In genomic region chr15:66940368-66940767, GRCh38 we compare ENCODE assay signal across 10 cellular contexts.
A peak's percentile ranks its signal among the peaks of the same experiment; 100 is the strongest.
DNase-seq lines count a peak whose midpoint lies in the region; ATAC-seq and TF ChIP-seq lines count a peak whose summit lies in the region.
"Had no signal": no experiment of that assay in that cellular context is flagged by ENCODE, and none has a peak within 500 bp of the region (broad histone marks: within the 10 kb centered on the region; RNA-seq: fewer than 3 reads in every experiment).

No MANE protein-coding gene starts in this region.

- H3K36me3 Mint-ChIP-seq in activated CD4-positive, alpha-beta T cell treated with anti-CD3 and anti-CD28 coated beads, Interleukin-2, amount 10 ng/mL, durations not matched to agents 24 days and 14 days (ENCODE audit: low read depth): no peaks in the 10 kb centered on the region
- H3K36me3 Mint-ChIP-seq in type B pancreatic cell: no peaks in the 10 kb centered on the region

- no peaks in the 10 kb centered on the region for H3K9me2 ChIP-seq in GM23248 (ENCODE audit: insufficient read depth)

- no peak overlapping the region for H3K27ac ChIP-seq in GM23248
- H3K27ac ChIP-seq: KMS-11, thoracic aorta had no signal

- no peak overlapping the region for H3K9ac ChIP-seq in GM23248
- H3K9ac ChIP-seq: KMS-11 had no signal

- H2AFZ ChIP-seq in GM23248: no peak overlapping the region

- no peak overlapping the region for H3K27ac Mint-ChIP-seq in activated CD4-positive, alpha-beta T cell treated with anti-CD3 and anti-CD28 coated beads, Interleukin-2, amount 10 ng/mL, durations not matched to agents 24 days and 14 days
- H3K27ac Mint-ChIP-seq in type B pancreatic cell: no peak overlapping the region

- no peaks in the 10 kb centered on the region for H3K9me3 Mint-ChIP-seq in activated CD4-positive, alpha-beta T cell treated with anti-CD3 and anti-CD28 coated beads, Interleukin-2, amount 10 ng/mL, durations not matched to agents 24 days and 14 days
- no peaks in the 10 kb centered on the region for H3K9me3 Mint-ChIP-seq in type B pancreatic cell

- H3K4me3 ChIP-seq in GM23248: no peak overlapping the region
- H3K4me3 ChIP-seq: thoracic aorta had no signal

- in situ Hi-C loops in GM23248 (cut with MboI): loop anchor here (10.0 to 25.0 kb wide), 3 partner anchors 364 to 894 kb away; no protein-coding TSS in a partner anchor

- no peak for TF ChIP-seq CTCF in type B pancreatic cell (conservative IDR thresholded peaks at IDR 0.05)

- H3K4me1 ChIP-seq in GM23248 (ENCODE audit: insufficient read depth): peaks cover 21% of the 10 kb centered on the region

- no peaks in the 10 kb centered on the region for H3K9me3 ChIP-seq in GM23248 (ENCODE audit: low read depth)
- H3K9me3 ChIP-seq: thoracic aorta had no signal

- no peaks in the 10 kb centered on the region for H3K79me2 ChIP-seq in GM23248 (ENCODE audit: insufficient read depth)

- DNase-seq in activated CD4-positive, alpha-beta T cell treated with anti-CD3 and anti-CD28 coated beads for 48 hours: peak; percentile 27
- DNase-seq in activated CD4-positive, alpha-beta T cell treated with anti-CD3 and anti-CD28 coated beads, Interleukin-2, amount 10 ng/mL, durations not matched to agents 24 days and 14 days: no peak
- DNase-seq in GM23248: peak; percentile 58
- peak; percentile 64 for DNase-seq in renal cortical epithelial cell (ENCODE audit: low read depth)
- no peak for DNase-seq in RPMI8226
- no peak for DNase-seq in midbrain (lab: John Stamatoyannopoulos, UW)
- no peak for DNase-seq in type B pancreatic cell (ENCODE audit: extremely low spot score, unreplicated experiment)

- no peak overlapping the region for H3K4me3 Mint-ChIP-seq in activated CD4-positive, alpha-beta T cell treated with anti-CD3 and anti-CD28 coated beads, Interleukin-2, amount 10 ng/mL, durations not matched to agents 24 days and 14 days
- H3K4me3 Mint-ChIP-seq in type B pancreatic cell: no peak overlapping the region

- intact Hi-C loops in activated CD4-positive, alpha-beta T cell treated with anti-CD3 and anti-CD28 coated beads, Interleukin-2, amount 10 ng/mL, durations not matched to agents 24 days and 14 days (cut with micrococcal nuclease): loop anchor here (10.0 kb wide), 1 partner anchor 234 kb away; no protein-coding TSS in a partner anchor

- no peaks in the 10 kb centered on the region for H3K27me3 ChIP-seq in GM23248 (replicated peaks; ENCODE audit: insufficient read depth)

- peaks cover 18% of the 10 kb centered on the region; the same call in 1 of the 2 replicates for H3F3A ChIP-seq in GM23248 (ENCODE audit: insufficient read depth)

- WGBS in GM23248 (ENCODE audit: low coverage in 1 of 2, low lambda C conversion rate in 2 of 2, missing lambda C conversion rate in 2 of 2), 2 experiments: 54 to 59% methylated on average over 2 of the region's 2 CpGs

- no peaks in the 10 kb centered on the region for H3K36me3 ChIP-seq in GM23248 (ENCODE audit: low read depth)
- H3K36me3 ChIP-seq: thoracic aorta had no signal

- H3K4me1 Mint-ChIP-seq in activated CD4-positive, alpha-beta T cell treated with anti-CD3 and anti-CD28 coated beads, Interleukin-2, amount 10 ng/mL, durations not matched to agents 24 days and 14 days: peaks cover 11% of the 10 kb centered on the region
- peaks cover 7% of the 10 kb centered on the region for H3K4me1 Mint-ChIP-seq in type B pancreatic cell (ENCODE audit: unreplicated experiment)

- H3K27me3 Mint-ChIP-seq in activated CD4-positive, alpha-beta T cell treated with anti-CD3 and anti-CD28 coated beads, Interleukin-2, amount 10 ng/mL, durations not matched to agents 24 days and 14 days: no peaks in the 10 kb centered on the region
- H3K27me3 Mint-ChIP-seq in type B pancreatic cell: peaks cover 7% of the 10 kb centered on the region

- peak; percentile 20; the same call in 1 of the 3 replicates for ATAC-seq in SK-N-SH treated with all-trans-retinoic acid at 6 μM for 48 hours

- H4K20me1 ChIP-seq in GM23248 (ENCODE audit: insufficient read depth): no peaks in the 10 kb centered on the region

- no peak overlapping the region for H3K4me2 ChIP-seq in GM23248 (ENCODE audit: unreplicated experiment)
- H3K4me2 ChIP-seq: KMS-11 had no signal

TF ChIP-seq in SK-N-SH treated with all-trans-retinoic acid at 6 μM for 48 hours, 23 proteins besides CTCF, POLR2A, EP300 and RAD21:
- no peak for TF ChIP-seq POU6F1 (CRISPR knock-in tag; IDR thresholded peaks at IDR 0.05; ENCODE audit: borderline replicate concordance, low read depth)
- TF ChIP-seq TOX (CRISPR knock-in tag; IDR thresholded peaks at IDR 0.05; ENCODE audit: borderline replicate concordance): no peak
- TF ChIP-seq CSRNP3 (CRISPR knock-in tag; IDR thresholded peaks at IDR 0.05): no peak
- no peak for TF ChIP-seq PATZ1 (CRISPR knock-in tag; IDR thresholded peaks at IDR 0.05; ENCODE audit: borderline replicate concordance)
- TF ChIP-seq ZNF565 (CRISPR knock-in tag; conservative IDR thresholded peaks at IDR 0.05; ENCODE audit: low read depth): no peak
- TF ChIP-seq RARB (CRISPR knock-in tag; IDR thresholded peaks at IDR 0.05): no peak
- TF ChIP-seq TCF4 (CRISPR knock-in tag; IDR thresholded peaks at IDR 0.05; ENCODE audit: borderline replicate concordance): no peak
- TF ChIP-seq ESRRG (CRISPR knock-in tag; IDR thresholded peaks at IDR 0.05): no peak
- no peak for TF ChIP-seq SNAI2 (CRISPR knock-in tag; IDR thresholded peaks at IDR 0.05)
- no peak for TF ChIP-seq CREB5 (CRISPR knock-in tag; IDR thresholded peaks at IDR 0.05; ENCODE audit: low read depth)
- TF ChIP-seq ZC3H10 (CRISPR knock-in tag; IDR thresholded peaks at IDR 0.05): no peak

Comparison
In these comparisons a context has a peak if more than half of its experiments do, and no peak if none do; other contexts are left out.
1. DNase-seq: peak in activated CD4-positive, alpha-beta T cell treated with anti-CD3 and anti-CD28 coated beads for 48 hours (single experiment), GM23248 (single experiment) and renal cortical epithelial cell (single experiment); none in activated CD4-positive, alpha-beta T cell treated with anti-CD3 and anti-CD28 coated beads, Interleukin-2, amount 10 ng/mL, durations not matched to agents 24 days and 14 days (single experiment), RPMI8226 (single experiment), midbrain (single experiment) and type B pancreatic cell (single experiment).